ENCODE assay signal across 12 cellular contexts in the genomic region with DNA sequence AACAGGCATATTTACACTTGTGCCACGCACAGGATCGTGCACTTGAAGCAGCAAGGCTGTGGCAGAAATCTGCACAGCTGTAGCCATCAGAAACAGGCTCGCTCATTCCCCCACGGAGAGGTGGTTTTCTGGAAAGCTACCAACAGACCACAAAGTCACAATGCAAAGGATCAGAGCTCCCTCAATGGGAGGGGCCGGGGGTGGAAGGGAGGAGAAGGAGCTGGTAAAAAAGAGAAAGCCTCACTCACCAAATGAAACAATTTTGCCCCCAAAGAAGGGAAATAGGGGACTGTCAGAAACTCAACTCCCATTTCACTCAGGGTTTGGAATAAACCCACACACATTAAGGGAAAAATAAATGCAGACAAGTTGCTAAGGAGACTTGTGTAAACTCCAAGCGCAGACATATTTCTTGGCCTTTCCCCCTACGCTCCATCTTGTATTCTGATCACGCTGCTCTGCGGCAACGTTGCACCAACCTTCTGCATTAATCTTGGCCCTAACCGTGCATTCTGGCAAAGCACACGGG. TPM values are rescaled to one million over a fixed set of nuclear protein-coding genes. Genes with fewer than 3 reads are reported as not detected.
DNase-seq lines count a peak whose midpoint lies in the region; ATAC-seq, FAIRE-seq and TF ChIP-seq lines count a peak whose summit lies in the region.
"Had no signal": no experiment of that assay in that cellular context is flagged by ENCODE, and none has a peak within 500 bp of the region (broad histone marks: within the 10 kb centered on the region; RNA-seq: fewer than 3 reads in every experiment).

No MANE protein-coding gene starts in this region.

- H3K9ac ChIP-seq in endothelial cell of umbilical vein (replicated peaks; ENCODE audit: extremely low read depth, insufficient read depth, low read length) = peak overlapping the region; percentile 3

- H3K79me2 ChIP-seq in endothelial cell of umbilical vein (ENCODE audit: control insufficient read depth, insufficient read depth, low read length) = peaks cover 100% of the 10 kb centered on the region

- ATAC-seq in Right ventricle myocardium inferior (peak; percentile 62), HG02610 (IDR thresholded peaks at IDR 0.05; ENCODE audit: unreplicated experiment) (no peak), GM18907 (IDR thresholded peaks at IDR 0.05; ENCODE audit: unreplicated experiment) (no peak), HG02870 (IDR thresholded peaks at IDR 0.05; ENCODE audit: unreplicated experiment) (no peak)
- ATAC-seq: left colon; stimulated activated naive CD8-positive, alpha-beta T cell treated with anti-CD3 and anti-CD28 coated beads, Interleukin-15, amount 100 ng/mL, for 72 hours had no signal

- peaks cover 68% of the 10 kb centered on the region for H3K4me1 ChIP-seq in endothelial cell of umbilical vein (ENCODE audit: control insufficient read depth, extremely low read depth, insufficient read depth, low read length)

- peak overlapping the region; percentile 82 for H3K27ac ChIP-seq in endothelial cell of umbilical vein (ENCODE audit: insufficient read depth, low read depth, low read length)

- H4K20me1 ChIP-seq in endothelial cell of umbilical vein (replicated peaks; ENCODE audit: control insufficient read depth, extremely low read depth, insufficient read depth, low read length) = no peaks in the 10 kb centered on the region

- FAIRE-seq in endothelial cell of umbilical vein (lab: Jason Lieb, UNC) = peak; percentile 61

- no peak overlapping the region for H2AFZ ChIP-seq in endothelial cell of umbilical vein (ENCODE audit: low read depth, low read length)

- H3K27me3 ChIP-seq in endothelial cell of umbilical vein (ENCODE audit: control insufficient read depth in 2 of 2, insufficient read depth in 2 of 2, low read length in 2 of 2) = no peaks in the 10 kb centered on the region

- H3K4me3 ChIP-seq in endothelial cell of umbilical vein (replicated peaks in 1 of 3; ENCODE audit: insufficient read depth in 1 of 3, low read depth in 1 of 3, low read length in 3 of 3) = no peak overlapping the region

- peaks cover 0 to 12% of the 10 kb centered on the region in 2 experiments for H3K36me3 ChIP-seq in endothelial cell of umbilical vein (ENCODE audit: control insufficient read depth in 2 of 2, extremely low read depth in 1 of 2, insufficient read depth in 2 of 2, low read length in 2 of 2)

- no peak for TF ChIP-seq POLR2A in endothelial cell of umbilical vein (IDR thresholded peaks at IDR 0.05; ENCODE audit: low read depth, low read length)

- no TSS peak for BruUV-seq in endothelial cell of umbilical vein (replicated peaks; lab: Mats Ljungman, UMichigan)

- TF ChIP-seq CTCF in endothelial cell of umbilical vein (IDR thresholded peaks at IDR 0.05; ENCODE audit: extremely low read depth in 1 of 2, insufficient read depth in 1 of 2, low read depth in 1 of 2, low read length in 2 of 2) = no peak

- CTCF ChIA-PET in endothelial cell of umbilical vein (lab: Charles Lee) = interaction anchor here (1.0 to 2.0 kb wide), 6 partner anchors 37 to 59 kb away, joined by 3 to 12 read pairs (median 4); no protein-coding TSS in a partner anchor

- POLR2A ChIA-PET in endothelial cell of umbilical vein (lab: Charles Lee) = no interaction called here

- intact Hi-C loops in Right ventricle myocardium inferior (cut with DNase I) (no loop called here), cardiac septum (cut with DNase I) (loop anchor here (5.0 kb wide), 1 partner anchor 57 kb away; no protein-coding TSS in a partner anchor), endothelial cell of umbilical vein (cut with micrococcal nuclease) (no loop called here)

- peak overlapping the region; percentile 97 for H3K4me2 ChIP-seq in endothelial cell of umbilical vein (ENCODE audit: insufficient read depth, low read length)

- no peaks in the 10 kb centered on the region for H3K9me3 ChIP-seq in endothelial cell of umbilical vein (replicated peaks; ENCODE audit: control insufficient read depth, insufficient read depth, low read length)

- no peaks in the 10 kb centered on the region for H3K9me1 ChIP-seq in endothelial cell of umbilical vein (replicated peaks; ENCODE audit: control insufficient read depth, extremely low read depth, insufficient read depth, low read length)

- dilution Hi-C loops in endothelial cell of umbilical vein (cut with MboI; ENCODE audit: extremely low pct_ligation_motif_present, low sequenced_read_pairs) = no loop called here

- DNase-seq in Right ventricle myocardium inferior (ENCODE audit: missing footprints) (no peak), cardiac septum (ENCODE audit: low spot score) (no peak), endothelial cell of umbilical vein (ENCODE audit: low read depth, low spot score) (peak; percentile 29), midbrain (lab: John Stamatoyannopoulos, UW) (peak; percentile 70), occipital lobe (lab: John Stamatoyannopoulos, UW) (no peak)
- DNase-seq: CD4-positive, alpha-beta T cell; left colon; MV-4-11; stimulated activated naive CD8-positive, alpha-beta T cell treated with anti-CD3 and anti-CD28 coated beads, Interleukin-15, amount 100 ng/mL, for 72 hours had no signal

TF ChIP-seq in endothelial cell of umbilical vein, 7 proteins besides CTCF, POLR2A, EP300 and RAD21:
- no peak for TF ChIP-seq MAX (IDR thresholded peaks at IDR 0.05; ENCODE audit: insufficient read depth, insufficient read length)
- TF ChIP-seq JUN (IDR thresholded peaks at IDR 0.05; ENCODE audit: borderline replicate concordance, insufficient read depth, insufficient read length, low read depth) = no peak
- TF ChIP-seq GATA2 (IDR thresholded peaks at IDR 0.05; ENCODE audit: insufficient read depth, insufficient read length, low read depth, low read length) = no peak
- TF ChIP-seq EZH2 (IDR thresholded peaks at IDR 0.05; ENCODE audit: borderline replicate concordance, low read depth, low read length, severe bottlenecking) = no peak
- no peak for TF ChIP-seq MYC (IDR thresholded peaks at IDR 0.05; ENCODE audit: low read depth, low read length)
- TF ChIP-seq FOS (IDR thresholded peaks at IDR 0.05; ENCODE audit: borderline replicate concordance, insufficient read depth, low read length) = no peak
- TF ChIP-seq POLR2AphosphoS5 (IDR thresholded peaks at IDR 0.05; ENCODE audit: insufficient read depth, low read depth, low read length) = no peak

RNA-seq across cellular contexts. Expression of gene BLID, which starts 43.2 kb away (rescaled TPM):
- total RNA-seq in Right ventricle myocardium inferior (not detected), cardiac septum (0.57 TPM), endothelial cell of umbilical vein (2.4 and 3.5 TPM in 2 replicates), occipital lobe (3.6 TPM)
- 0.12 TPM in 1 of 2 replicates, not detected in the other for polyA plus RNA-seq in endothelial cell of umbilical vein
- polyA plus RNA-seq in endothelial cell of umbilical vein (2011; cell fraction: cytosol; rRNA removed) = not detected in 2 replicates
- 0.84 and 0.93 TPM in 2 replicates for polyA plus RNA-seq in endothelial cell of umbilical vein (2011; cell fraction: nucleus; rRNA removed)
- 0.21 TPM in 1 of 2 replicates, not detected in the other for polyA plus RNA-seq in endothelial cell of umbilical vein (2012)
- 3.8 and 4.3 TPM in 2 replicates for polyA minus RNA-seq in endothelial cell of umbilical vein
- not detected for polyA minus RNA-seq in endothelial cell of umbilical vein (2011; cell fraction: cytosol; rRNA and poly(A)+ RNA removed)
- 8.1 and 24.4 TPM in 2 replicates for polyA minus RNA-seq in endothelial cell of umbilical vein (2011; cell fraction: nucleus; rRNA and poly(A)+ RNA removed)
- total RNA-seq: CD4-positive, alpha-beta T cell; left colon had no signal

Comparison
In these comparisons a context has a peak if more than half of its experiments do, and no peak if none do; other contexts are left out.
1. DNase-seq: peak in endothelial cell of umbilical vein (single experiment) and midbrain (single experiment); none in Right ventricle myocardium inferior (single experiment), cardiac septum (single experiment) and occipital lobe (single experiment).